11 cellular contexts compared by ENCODE assay signal in genomic region chr12:30756074-30756473, GRCh38. TPM values are rescaled to one million over a fixed set of nuclear protein-coding genes. Genes with fewer than 3 reads are reported as not detected.
A peak's percentile ranks its signal among the peaks of the same experiment; 100 is the strongest.
DNase-seq lines count a peak whose midpoint lies in the region; ATAC-seq, FAIRE-seq and TF ChIP-seq lines count a peak whose summit lies in the region.
"Had no signal": no experiment of that assay in that cellular context is flagged by ENCODE, and none has a peak within 500 bp of the region (broad histone marks: within the 10 kb centered on the region; RNA-seq: fewer than 3 reads in every experiment).

No MANE protein-coding gene starts in this region.

- no peaks in the 10 kb centered on the region for H4K20me1 ChIP-seq in HepG2 (ENCODE audit: insufficient read depth, low read length)

- TF ChIP-seq POLR2A in HepG2 (IDR thresholded peaks at IDR 0.05; ENCODE audit: insufficient read depth in 1 of 2, low read depth in 2 of 2, low read length in 2 of 2) (no peak), testis (IDR thresholded peaks at IDR 0.05) (no peak)

- H3K9me3 ChIP-seq in HepG2 (ENCODE audit: low read length) (no peaks in the 10 kb centered on the region), testis (no peaks in the 10 kb centered on the region)
- H3K9me3 ChIP-seq: SJSA1 had no signal

- TF ChIP-seq CTCF in HepG2 (CRISPR knock-in tag; IDR thresholded peaks at IDR 0.05) (peak; percentile 69), testis (IDR thresholded peaks at IDR 0.05) (peak in 2 of 3 experiments; percentile 13 to 27)

- WGBS in HepG2 (ENCODE audit: low lambda C conversion rate) = 39% methylated on average over 10 of the region's 10 CpGs
- WGBS in testis, 2 donors = 41 to 60% methylated on average over 10 of the region's 10 CpGs

- ATAC-seq in left ventricle myocardium superior = no peak
- ATAC-seq in Right ventricle myocardium superior (ENCODE audit: poor library complexity) = no peak
- ATAC-seq in HepG2 = no peak; the same call in 2 of the 3 replicates
- no peak for ATAC-seq in GM19467 (IDR thresholded peaks at IDR 0.05; ENCODE audit: unreplicated experiment)
- ATAC-seq in GM18511 (IDR thresholded peaks at IDR 0.05; ENCODE audit: unreplicated experiment) = no peak

- H2AFZ ChIP-seq in HepG2 (ENCODE audit: low read length) = no peak overlapping the region

- no TSS peak for BruUV-seq in HepG2 (replicated peaks; lab: Mats Ljungman, UMichigan)

- H3K36me3 ChIP-seq in HepG2 (replicated peaks in 1 of 2; ENCODE audit: control insufficient read depth in 1 of 2, insufficient read depth in 2 of 2, low read length in 2 of 2) = no peaks in the 10 kb centered on the region
- H3K36me3 ChIP-seq in testis (ENCODE audit: low read depth, missing control alignments) = no peaks in the 10 kb centered on the region

- TF ChIP-seq RAD21 in HepG2 (CRISPR knock-in tag; IDR thresholded peaks at IDR 0.05) = 0 out of 2 replicates have a peak, but pooled peaks have one; percentile 38

- CTCF ChIA-PET in HepG2 (lab: Yijun Ruan, JAX; ENCODE audit: low intra/inter-chr PET ratio, low total read pairs) = interaction anchor here (0.7 to 1.1 kb wide), 2 partner anchors 40 to 51 kb away, joined by 3 read pairs; no protein-coding TSS in a partner anchor

- H3K27ac ChIP-seq in HepG2 (ENCODE audit: extremely low read length, insufficient read depth, low read length) = no peak overlapping the region
- H3K27ac ChIP-seq in testis = peak overlapping the region in 1 of 2 donors; percentile 83
- H3K27ac ChIP-seq: SJSA1 had no signal

- peak overlapping the region; percentile 88 for H3K4me2 ChIP-seq in HepG2 (ENCODE audit: low read depth, low read length)

- no peak overlapping the region for H3K9ac ChIP-seq in HepG2 (ENCODE audit: insufficient read depth, low read depth, low read length)

- TF ChIP-seq EP300 in HepG2 (IDR thresholded peaks at IDR 0.05; ENCODE audit: low read depth in 2 of 2, low read length in 2 of 2) = no peak; a peak in 1 of 4 replicates
- TF ChIP-seq EP300 in HepG2 (CRISPR knock-in tag; IDR thresholded peaks at IDR 0.05; ENCODE audit: borderline replicate concordance) = no peak

- H3K4me1 ChIP-seq in HepG2 (ENCODE audit: insufficient read depth, low read length) (peaks cover 38% of the 10 kb centered on the region), testis (no peaks in the 10 kb centered on the region)

- POLR2A ChIA-PET in HepG2 (lab: Yijun Ruan, JAX) = interaction anchor here (1.5 to 2.9 kb wide), 4 partner anchors 10 to 60 kb away, joined by 3 to 16 read pairs (median 10); partner anchors contain the start of gene IPO8

- FAIRE-seq in HepG2 (lab: Jason Lieb, UNC) = peak; percentile 76

- H3K27me3 ChIP-seq in HepG2 (ENCODE audit: control insufficient read depth in 1 of 2, insufficient read depth in 2 of 2, low read length in 2 of 2) = no peaks in the 10 kb centered on the region; a peak in 1 of 5 replicates
- H3K27me3 ChIP-seq in testis = no peaks in the 10 kb centered on the region
- H3K27me3 ChIP-seq: SJSA1 had no signal

- intact Hi-C loops in left ventricle myocardium superior (cut with micrococcal nuclease) (no loop called here), Right ventricle myocardium superior (cut with DNase I) (loop anchor here (10.0 kb wide), 1 partner anchor 61 kb away; the partner anchor contains the start of gene IPO8), HepG2 (cut with micrococcal nuclease; ENCODE audit: unreplicated experiment) (loop anchor here (1.0 kb wide), 1 partner anchor 61 kb away; the partner anchor contains the start of gene IPO8), testis (cut with DNase I; ENCODE audit: low total_unique reads) (no loop called here)

- peaks cover 27% of the 10 kb centered on the region for H3K79me2 ChIP-seq in HepG2 (ENCODE audit: insufficient read depth, low read length)

- DNase-seq in left ventricle myocardium superior (peak; percentile 39), Right ventricle myocardium superior (no peak), RKO (ENCODE audit: low spot score) (peak; percentile 77), HepG2 (ENCODE audit: low spot score) (peak; percentile 48), testis (peak; percentile 53), NCI-H146 treated with DMSO at 0.1 percent for 48 hours (lab: John Stamatoyannopoulos, UW; ENCODE audit: unreplicated experiment) (no peak)
- DNase-seq: stimulated activated CD4-positive, alpha-beta T cell treated with anti-CD3 and anti-CD28 coated beads, Interleukin-4, amount 100 ng/mL, for 24 hours; stimulated activated naive CD4-positive, alpha-beta T cell had no signal

- in situ Hi-C loops in HepG2 (cut with HindIII; ENCODE audit: extremely low pct_ligation_motif_present, low pct_unique_long_range_greater_than_20kb) = no loop called here

- H3K4me3 ChIP-seq in HepG2 (replicated peaks in 1 of 3; ENCODE audit: insufficient read depth in 1 of 3, low read depth in 2 of 3, low read length in 3 of 3) (peak overlapping the region in 2 of 3 experiments; percentile 53 to 95; a peak in 3 of 6 replicates), testis (no peak overlapping the region)

TF ChIP-seq in HepG2, 621 proteins besides CTCF, POLR2A, EP300 and RAD21 (continues in another document):
- TF ChIP-seq THAP9 (CRISPR knock-in tag; IDR thresholded peaks at IDR 0.05; ENCODE audit: borderline replicate concordance) = no peak
- TF ChIP-seq ZNF282 (IDR thresholded peaks at IDR 0.05; ENCODE audit: partially characterized antibody) = no peak
- TF ChIP-seq SRSF4 (IDR thresholded peaks at IDR 0.05; ENCODE audit: low read depth, low read length, poor library complexity, severe bottlenecking) = no peak
- TF ChIP-seq MEF2D (CRISPR knock-in tag; IDR thresholded peaks at IDR 0.05) = no peak
- TF ChIP-seq PATZ1 (CRISPR knock-in tag; IDR thresholded peaks at IDR 0.05) = no peak
- TF ChIP-seq FOXC1 (CRISPR knock-in tag; IDR thresholded peaks at IDR 0.05; ENCODE audit: borderline replicate concordance) = no peak
- no peak for TF ChIP-seq ZKSCAN5 (CRISPR knock-in tag; IDR thresholded peaks at IDR 0.05)

RNA-seq across cellular contexts. Expression of gene CAPRIN2, which starts 1.3 kb away (rescaled TPM):
- total RNA-seq in left ventricle myocardium superior (30.2 TPM), Right ventricle myocardium superior (21.2 TPM), HepG2 (2016; rRNA removed; fragmentation: Illumina TruSeq; extraction: Trizol) (12.0 and 21.7 TPM in 2 replicates), testis (100 to 1,000 TPM in 1 of 2 donors, 10 to 100 TPM in 1; 74.5 to 108 TPM)
- total RNA-seq in HepG2 (2016; cell fraction: cytosol; rRNA removed; fragmentation: Illumina TruSeq; extraction: Trizol; ENCODE audit: low read depth) = 23.4 and 24.3 TPM in 2 replicates
- 14.1 and 22.8 TPM in 2 replicates for total RNA-seq in HepG2 (2016; cell fraction: insoluble cytoplasmic fraction; rRNA removed; fragmentation: Illumina TruSeq; extraction: Trizol)
- total RNA-seq in HepG2 (2016; cell fraction: membrane; rRNA removed; fragmentation: Illumina TruSeq; extraction: Trizol) = 20.0 and 22.6 TPM in 2 replicates
- total RNA-seq in HepG2 (2016; cell fraction: nucleus; rRNA removed; fragmentation: Illumina TruSeq; extraction: Trizol) = 43.3 and 48.9 TPM in 2 replicates
- polyA plus RNA-seq in HepG2 (2011; rRNA removed) (25.7 and 30.6 TPM in 2 replicates), testis (ENCODE audit: insufficient read depth, low read depth, low replicate concordance) (43.7 TPM)
- polyA plus RNA-seq in HepG2 (2011; cell fraction: cytosol; rRNA removed) = 4.9 and 5.5 TPM in 2 replicates
- polyA plus RNA-seq in HepG2 (2011; cell fraction: nucleus; rRNA removed) = 102 and 115 TPM in 2 replicates
- 15.7 and 23.2 TPM in 2 replicates for polyA plus RNA-seq in HepG2 (2012)
- polyA plus RNA-seq in HepG2 (2016; cell fraction: cytosol; fragmentation: Illumina TruSeq; extraction: Trizol; ENCODE audit: low read depth) = 1.3 and 1.7 TPM in 2 replicates
- 9.7 and 12.3 TPM in 2 replicates for polyA plus RNA-seq in HepG2 (2016; cell fraction: insoluble cytoplasmic fraction; fragmentation: Illumina TruSeq; extraction: Trizol; ENCODE audit: low read depth)
- polyA plus RNA-seq in HepG2 (2016; cell fraction: membrane; fragmentation: Illumina TruSeq; extraction: Trizol; ENCODE audit: low read depth) = 4.0 and 4.7 TPM in 2 replicates
- 105 and 125 TPM in 2 replicates for polyA plus RNA-seq in HepG2 (2016; cell fraction: nucleus; fragmentation: Illumina TruSeq; extraction: Trizol; ENCODE audit: insufficient read depth, low read depth)
- 7.2 and 8.3 TPM in 2 replicates for polyA minus RNA-seq in HepG2 (2011; rRNA and poly(A)+ RNA removed; ENCODE audit: low replicate concordance)
- 7.0 and 7.4 TPM in 2 replicates for polyA minus RNA-seq in HepG2 (2011; cell fraction: cytosol; rRNA and poly(A)+ RNA removed)
- 66.3 and 86.5 TPM in 2 replicates for polyA minus RNA-seq in HepG2 (2011; cell fraction: nucleus; rRNA and poly(A)+ RNA removed)

Comparison
In these comparisons a context has a peak if more than half of its experiments do, and no peak if none do; other contexts are left out.
1. DNase-seq: peak in left ventricle myocardium superior (single experiment), RKO (single experiment), HepG2 (single experiment) and testis (single experiment); none in Right ventricle myocardium superior (single experiment) and NCI-H146 treated with DMSO at 0.1 percent for 48 hours (single experiment).
2. intact Hi-C loops: an anchor here in Right ventricle myocardium superior (10.0 kb wide) and HepG2 (1.0 kb wide); none called in left ventricle myocardium superior and testis.
3. H3K4me3 ChIP-seq: peak in HepG2 (2 of 3); none in testis (0 of 2).